In the genomic region with DNA sequence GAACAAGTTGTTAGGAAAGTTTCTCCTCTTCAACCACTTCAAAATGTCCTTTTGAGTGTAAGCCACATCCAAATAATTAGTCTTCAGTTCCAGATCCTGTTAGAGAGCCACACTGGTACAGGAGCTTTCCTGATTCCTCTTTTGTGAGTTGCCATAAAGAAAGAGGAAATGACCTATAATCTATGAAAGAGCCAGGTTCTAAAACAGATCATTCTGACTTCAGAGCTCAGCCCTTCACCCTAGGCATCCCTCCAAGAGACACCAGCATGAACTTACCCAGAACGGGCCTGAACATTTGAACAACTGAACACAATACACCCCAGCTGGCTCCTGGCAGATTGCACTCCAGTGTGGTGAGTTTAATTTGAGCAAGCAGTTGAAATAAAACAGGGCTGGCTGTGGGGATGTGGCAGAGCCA, we compare ENCODE assay signal across 2 cellular contexts.
TF ChIP-seq lines count a peak whose summit lies in the region.

No MANE protein-coding gene starts in this region.

TF ChIP-seq in liver, 16 proteins besides CTCF, POLR2A, EP300 and RAD21 (continued from another document):
- TF ChIP-seq ZBTB33 (IDR thresholded peaks at IDR 0.05) (no peak), EGR1 (IDR thresholded peaks at IDR 0.05; ENCODE audit: low read depth in 2 of 2) (no peak)

TF ChIP-seq in HepG2, 621 proteins besides CTCF, POLR2A, EP300 and RAD21 (continued from another document):
- TF ChIP-seq ZIK1 (CRISPR knock-in tag; IDR thresholded peaks at IDR 0.05; ENCODE audit: borderline replicate concordance, low read depth) (no peak), ESRRA (CRISPR knock-in tag; IDR thresholded peaks at IDR 0.05; ENCODE audit: low read depth) (no peak), DNMT1 (CRISPR knock-in tag; IDR thresholded peaks at IDR 0.05) (no peak), ZBTB3 (CRISPR knock-in tag; IDR thresholded peaks at IDR 0.05; ENCODE audit: borderline replicate concordance, low read depth) (no peak), DMAP1 (CRISPR knock-in tag; IDR thresholded peaks at IDR 0.05) (no peak)
- TF ChIP-seq, protein P1, sequence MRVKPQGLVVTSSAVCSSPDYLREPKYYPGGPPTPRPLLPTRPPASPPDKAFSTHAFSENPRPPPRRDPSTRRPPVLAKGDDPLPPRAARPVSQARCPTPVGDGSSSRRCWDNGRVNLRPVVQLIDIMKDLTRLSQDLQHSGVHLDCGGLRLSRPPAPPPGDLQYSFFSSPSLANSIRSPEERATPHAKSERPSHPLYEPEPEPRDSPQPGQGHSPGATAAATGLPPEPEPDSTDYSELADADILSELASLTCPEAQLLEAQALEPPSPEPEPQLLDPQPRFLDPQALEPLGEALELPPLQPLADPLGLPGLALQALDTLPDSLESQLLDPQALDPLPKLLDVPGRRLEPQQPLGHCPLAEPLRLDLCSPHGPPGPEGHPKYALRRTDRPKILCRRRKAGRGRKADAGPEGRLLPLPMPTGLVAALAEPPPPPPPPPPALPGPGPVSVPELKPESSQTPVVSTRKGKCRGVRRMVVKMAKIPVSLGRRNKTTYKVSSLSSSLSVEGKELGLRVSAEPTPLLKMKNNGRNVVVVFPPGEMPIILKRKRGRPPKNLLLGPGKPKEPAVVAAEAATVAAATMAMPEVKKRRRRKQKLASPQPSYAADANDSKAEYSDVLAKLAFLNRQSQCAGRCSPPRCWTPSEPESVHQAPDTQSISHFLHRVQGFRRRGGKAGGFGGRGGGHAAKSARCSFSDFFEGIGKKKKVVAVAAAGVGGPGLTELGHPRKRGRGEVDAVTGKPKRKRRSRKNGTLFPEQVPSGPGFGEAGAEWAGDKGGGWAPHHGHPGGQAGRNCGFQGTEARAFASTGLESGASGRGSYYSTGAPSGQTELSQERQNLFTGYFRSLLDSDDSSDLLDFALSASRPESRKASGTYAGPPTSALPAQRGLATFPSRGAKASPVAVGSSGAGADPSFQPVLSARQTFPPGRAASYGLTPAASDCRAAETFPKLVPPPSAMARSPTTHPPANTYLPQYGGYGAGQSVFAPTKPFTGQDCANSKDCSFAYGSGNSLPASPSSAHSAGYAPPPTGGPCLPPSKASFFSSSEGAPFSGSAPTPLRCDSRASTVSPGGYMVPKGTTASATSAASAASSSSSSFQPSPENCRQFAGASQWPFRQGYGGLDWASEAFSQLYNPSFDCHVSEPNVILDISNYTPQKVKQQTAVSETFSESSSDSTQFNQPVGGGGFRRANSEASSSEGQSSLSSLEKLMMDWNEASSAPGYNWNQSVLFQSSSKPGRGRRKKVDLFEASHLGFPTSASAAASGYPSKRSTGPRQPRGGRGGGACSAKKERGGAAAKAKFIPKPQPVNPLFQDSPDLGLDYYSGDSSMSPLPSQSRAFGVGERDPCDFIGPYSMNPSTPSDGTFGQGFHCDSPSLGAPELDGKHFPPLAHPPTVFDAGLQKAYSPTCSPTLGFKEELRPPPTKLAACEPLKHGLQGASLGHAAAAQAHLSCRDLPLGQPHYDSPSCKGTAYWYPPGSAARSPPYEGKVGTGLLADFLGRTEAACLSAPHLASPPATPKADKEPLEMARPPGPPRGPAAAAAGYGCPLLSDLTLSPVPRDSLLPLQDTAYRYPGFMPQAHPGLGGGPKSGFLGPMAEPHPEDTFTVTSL (CRISPR knock-in tag; IDR thresholded peaks at IDR 0.05; ENCODE audit: borderline replicate concordance) = no peak
